In the genomic region with DNA sequence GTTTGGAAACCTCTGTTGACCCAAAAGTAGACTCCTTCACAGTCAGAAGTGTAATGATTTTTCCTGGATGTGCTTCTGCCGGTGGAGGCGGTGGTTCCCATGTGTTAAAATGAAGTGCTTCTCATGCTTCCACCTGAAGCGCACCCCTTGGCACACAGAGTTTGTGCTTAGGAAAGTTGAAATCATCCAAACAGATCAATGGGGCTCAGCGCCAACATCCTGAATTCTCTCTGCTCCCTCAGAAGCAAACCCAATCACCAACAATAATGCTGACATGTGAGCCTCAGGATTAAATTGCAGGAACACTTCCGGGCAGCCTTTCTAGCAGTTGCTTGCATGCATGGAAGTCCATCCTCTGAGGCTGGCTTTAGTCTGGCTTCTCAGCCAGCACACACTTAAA, we compare ENCODE assay signal across 20 cellular contexts.
DNase-seq lines count a peak whose midpoint lies in the region; TF ChIP-seq lines count a peak whose summit lies in the region.
"Had no signal": no experiment of that assay in that cellular context is flagged by ENCODE, and none has a peak within 500 bp of the region (broad histone marks: within the 10 kb centered on the region; RNA-seq: fewer than 3 reads in every experiment).

No MANE protein-coding gene starts in this region.

- no peak overlapping the region for H2BK120ac ChIP-seq in neuronal stem cell (ENCODE audit: low read depth, low read length)

- H3K23ac ChIP-seq in neuronal stem cell (ENCODE audit: low read depth, low read length, poor library complexity), result no peak overlapping the region

- no peak overlapping the region for H4K8ac ChIP-seq in neuronal stem cell (ENCODE audit: low read depth, low read length)

- no peak overlapping the region for H2BK12ac ChIP-seq in neuronal stem cell (ENCODE audit: low read length)

- H3K4me2 ChIP-seq in neuronal stem cell (ENCODE audit: insufficient read depth, low read length, poor library complexity, severe bottlenecking), result no peak overlapping the region
- H3K4me2 ChIP-seq: BLaER1 had no signal

- no peak overlapping the region for H2BK5ac ChIP-seq in neuronal stem cell (ENCODE audit: low read length)

- no peak overlapping the region for H3K9ac ChIP-seq in neuronal stem cell (ENCODE audit: low read depth, low read length, poor library complexity)
- H3K9ac ChIP-seq: BLaER1 had no signal

- H2AK5ac ChIP-seq in neuronal stem cell (ENCODE audit: low read depth, low read length), result no peak overlapping the region

- no peak overlapping the region for H2AFZ ChIP-seq in neuronal stem cell (ENCODE audit: low read length)

- no CpG with 5 or more reads among the region's 5 CpGs for WGBS in neuronal stem cell (ENCODE audit: extremely low coverage in 2 of 2, insufficient read length in 2 of 2, insufficient replicate concordance in 1 of 2), 2 donors

- TF ChIP-seq CTCF in foreskin fibroblast (IDR thresholded peaks at IDR 0.05; ENCODE audit: low read depth, low read length), result no peak

- H3K4ac ChIP-seq in neuronal stem cell (ENCODE audit: low read length), result no peak overlapping the region

- H3K36me3 ChIP-seq in neuronal stem cell (replicated peaks in 1 of 2; ENCODE audit: control insufficient read depth in 2 of 2, insufficient read depth in 2 of 2, low read length in 2 of 2), result no peaks in the 10 kb centered on the region
- H3K36me3 ChIP-seq: BLaER1 had no signal

- no peak overlapping the region for H2BK15ac ChIP-seq in neuronal stem cell (ENCODE audit: low read length)

- no peaks in the 10 kb centered on the region for H3K79me1 ChIP-seq in neuronal stem cell (ENCODE audit: low read depth, low read length)

- peak; percentile 18 for DNase-seq in NCI-H345 (lab: John Stamatoyannopoulos, UW)
- DNase-seq in NCI-H345 treated with DMSO at 0.1 percent for 48 hours (lab: John Stamatoyannopoulos, UW; ENCODE audit: unreplicated experiment), result no peak
- peak; percentile 92 for DNase-seq in NCI-H2107 treated with DMSO at 0.1 percent for 48 hours (lab: John Stamatoyannopoulos, UW; ENCODE audit: unreplicated experiment)
- DNase-seq in SHP77 (lab: John Stamatoyannopoulos, UW), result peak; percentile 42 to 62
- DNase-seq in neuronal stem cell (ENCODE audit: low spot score), result no peak
- no peak for DNase-seq in NCI-H446 treated with DMSO at 0.1 percent for 48 hours (lab: John Stamatoyannopoulos, UW)
- DNase-seq in foreskin fibroblast, result no peak
- no peak for DNase-seq in G401 (ENCODE audit: low spot score)
- DNase-seq: 8988T; CD8-positive, alpha-beta memory T cell; H9; Karpas-422; MM.1S; NCI-H1417 treated with DMSO at 0.1 percent for 48 hours; NCI-H2171; NK-92 treated with Interleukin-12 subunit alpha and Interleukin-12 subunit beta, amount 100 ng/mL, for 24 hours; OCI-M1; T-helper 9 cell had no signal

- H3K4me3 ChIP-seq in neuronal stem cell (ENCODE audit: low read length in 2 of 2) (no peak overlapping the region), foreskin fibroblast (ENCODE audit: low read depth in 1 of 2, low read length in 2 of 2) (no peak overlapping the region)
- H3K4me3 ChIP-seq: BLaER1 had no signal

- in situ Hi-C loops in G401 (cut with HindIII; ENCODE audit: low sequenced_read_pairs), result no loop called here

- H3K9me3 ChIP-seq in neuronal stem cell (replicated peaks in 1 of 2; ENCODE audit: control insufficient read depth in 2 of 2, insufficient read depth in 1 of 2, low read depth in 1 of 2, low read length in 2 of 2), result peaks cover 0 to 3% of the 10 kb centered on the region in 2 donors
- H3K9me3 ChIP-seq: BLaER1 had no signal

- H3K27me3 ChIP-seq in neuronal stem cell (ENCODE audit: control insufficient read depth in 3 of 3, insufficient read depth in 3 of 3, low read depth in 1 of 3, low read length in 3 of 3), result peaks cover 0 to 49% (median 12%) of the 10 kb centered on the region in 3 experiments
- H3K27me3 ChIP-seq: BLaER1 had no signal

- no peak overlapping the region for H3K18ac ChIP-seq in neuronal stem cell (ENCODE audit: low read length)

- H4K91ac ChIP-seq in neuronal stem cell (ENCODE audit: low read depth, low read length, poor library complexity), result no peak overlapping the region

- no peak overlapping the region for H3K27ac ChIP-seq in neuronal stem cell (replicated peaks; ENCODE audit: low read length)
- H3K27ac ChIP-seq: BLaER1, RWPE1 had no signal

- no peaks in the 10 kb centered on the region for H3K4me1 ChIP-seq in neuronal stem cell (ENCODE audit: control insufficient read depth in 2 of 2, insufficient read depth in 1 of 2, low read depth in 1 of 2, low read length in 2 of 2)
- H3K4me1 ChIP-seq: BLaER1 had no signal

- peak overlapping the region; percentile 67 for H3K14ac ChIP-seq in neuronal stem cell (ENCODE audit: low read length)

Comparison
In these comparisons a context has a peak if more than half of its experiments do, and no peak if none do; other contexts are left out.
1. DNase-seq: peak in NCI-H345 (single experiment), NCI-H2107 treated with DMSO at 0.1 percent for 48 hours (single experiment) and SHP77 (2 of 2); none in NCI-H345 treated with DMSO at 0.1 percent for 48 hours (single experiment), neuronal stem cell (single experiment), NCI-H446 treated with DMSO at 0.1 percent for 48 hours (single experiment), foreskin fibroblast (0 of 2) and G401 (single experiment).